In genomic region chr1:84620720-84621313, GRCh38 we compare ENCODE assay signal across 8 cellular contexts. TPM values are rescaled to one million over a fixed set of nuclear protein-coding genes. Genes with fewer than 3 reads are reported as not detected.
DNase-seq lines count a peak whose midpoint lies in the region; ATAC-seq and TF ChIP-seq lines count a peak whose summit lies in the region.

No MANE protein-coding gene starts in this region.

- DNase-seq in AG09319 (ENCODE audit: extremely low read depth, low read depth), result no peak
- peak; percentile 88 for DNase-seq in NCI-H345 (lab: John Stamatoyannopoulos, UW)
- DNase-seq in activated CD4-positive, alpha-beta T cell treated with anti-CD3 and anti-CD28 coated beads for 24 hours (ENCODE audit: low read depth in 2 of 2), result peak; percentile 65 to 66
- DNase-seq in left lobe of liver (ENCODE audit: low spot score), result peak; percentile 76
- peak; percentile 58 for DNase-seq in stimulated activated CD4-positive, alpha-beta T cell treated with anti-CD3 and anti-CD28 coated beads, Interleukin-2, amount 100 ng/mL, for 4 hours (ENCODE audit: low read depth)

- peak; percentile 59 for TF ChIP-seq CTCF in AG09319 (IDR thresholded peaks at IDR 0.05; ENCODE audit: low read depth, low read length)

- H3K27ac ChIP-seq in cingulate gyrus (ENCODE audit: low read depth, low read length), result peak overlapping the region; percentile 43

- ATAC-seq in GM18909 (IDR thresholded peaks at IDR 0.05; ENCODE audit: poor library complexity, unreplicated experiment), result peak; percentile 97
- peak; percentile 96 for ATAC-seq in HG03196 (IDR thresholded peaks at IDR 0.05; ENCODE audit: unreplicated experiment)
- peak; percentile 98 for ATAC-seq in left lobe of liver

RNA-seq across cellular contexts. Expression of gene CTBS, which starts 46.6 kb away (rescaled TPM):
- 27.2 TPM for total RNA-seq in left lobe of liver
